In genomic region chr20:36091561-36092423, GRCh38 we compare ENCODE assay signal across 8 cellular contexts.
A peak's percentile ranks its signal among the peaks of the same experiment; 100 is the strongest.
DNase-seq lines count a peak whose midpoint lies in the region; ATAC-seq and TF ChIP-seq lines count a peak whose summit lies in the region.

No MANE protein-coding gene starts in this region.

- H3K4me1 ChIP-seq in SK-N-SH (ENCODE audit: control insufficient read depth in 1 of 2, insufficient read depth in 2 of 2, low read depth in 1 of 2, low read length in 1 of 2), result peaks cover 0 to 4% of the 10 kb centered on the region in 2 experiments; a peak in 1 of 4 replicates

- H3K36me3 ChIP-seq in SK-N-SH (replicated peaks in 1 of 2; ENCODE audit: control insufficient read depth in 1 of 2, insufficient read depth in 2 of 2, low read length in 1 of 2), result no peaks in the 10 kb centered on the region

- H3K36me3 Mint-ChIP-seq in activated T-helper 2 cell treated with anti-CD3 and anti-CD28 coated beads, Interferon-gamma antibody, Interleukin-2, Interleukin-4, amounts not matched to agents 10 μg/mL and 5 μg/mL and 100 μg/mL, durations not matched to agents 14 hours and 24 hours and 36 hours (ENCODE audit: low read depth), result no peaks in the 10 kb centered on the region
- H3K36me3 Mint-ChIP-seq in stimulated activated effector memory CD8-positive, alpha-beta T cell treated with anti-CD3 and anti-CD28 coated beads, Interleukin-12 subunit alpha, Interleukin-12 subunit beta, amount 100 ng/mL, for 72 hours, result no peaks in the 10 kb centered on the region

- no peaks in the 10 kb centered on the region for H3K9me3 Mint-ChIP-seq in activated T-helper 2 cell treated with anti-CD3 and anti-CD28 coated beads, Interferon-gamma antibody, Interleukin-2, Interleukin-4, amounts not matched to agents 10 μg/mL and 5 μg/mL and 100 μg/mL, durations not matched to agents 14 hours and 24 hours and 36 hours
- no peaks in the 10 kb centered on the region for H3K9me3 Mint-ChIP-seq in stimulated activated effector memory CD8-positive, alpha-beta T cell treated with anti-CD3 and anti-CD28 coated beads, Interleukin-12 subunit alpha, Interleukin-12 subunit beta, amount 100 ng/mL, for 72 hours

- H3K9me2 ChIP-seq in SK-N-SH, result no peaks in the 10 kb centered on the region

- H4K20me1 ChIP-seq in SK-N-SH (ENCODE audit: insufficient read depth), result no peaks in the 10 kb centered on the region

- H3K4me1 Mint-ChIP-seq in activated T-helper 2 cell treated with anti-CD3 and anti-CD28 coated beads, Interferon-gamma antibody, Interleukin-2, Interleukin-4, amounts not matched to agents 10 μg/mL and 5 μg/mL and 100 μg/mL, durations not matched to agents 14 hours and 24 hours and 36 hours (ENCODE audit: low read depth), result peaks cover 14% of the 10 kb centered on the region
- H3K4me1 Mint-ChIP-seq in stimulated activated effector memory CD8-positive, alpha-beta T cell treated with anti-CD3 and anti-CD28 coated beads, Interleukin-12 subunit alpha, Interleukin-12 subunit beta, amount 100 ng/mL, for 72 hours, result peaks cover 14% of the 10 kb centered on the region

- POLR2A ChIA-PET in SK-N-SH (lab: Yijun Ruan, JAX), result no interaction called here

- H3K9me3 ChIP-seq in SK-N-SH, result no peaks in the 10 kb centered on the region
- no peaks in the 10 kb centered on the region for H3K9me3 ChIP-seq in iPS-18c (ENCODE audit: control insufficient read depth, insufficient read depth, low read length)

- no peak overlapping the region for H2AFZ ChIP-seq in SK-N-SH (ENCODE audit: low read depth)

- intact Hi-C loops in activated T-helper 2 cell treated with anti-CD3 and anti-CD28 coated beads, Interferon-gamma antibody, Interleukin-2, Interleukin-4, amounts not matched to agents 10 μg/mL and 5 μg/mL and 100 μg/mL, durations not matched to agents 14 hours and 24 hours and 36 hours (cut with micrococcal nuclease), result no loop called here

- H3F3A ChIP-seq in SK-N-SH (replicated peaks; ENCODE audit: insufficient read depth), result peaks cover 6% of the 10 kb centered on the region

- H3K4me2 ChIP-seq in SK-N-SH, result peak overlapping the region; percentile 95; the same call in 1 of the 2 replicates

- no peak overlapping the region for H3K27ac ChIP-seq in SK-N-SH (ENCODE audit: low read depth in 2 of 2, low read length in 1 of 2)

- CTCF ChIA-PET in SK-N-SH (lab: Yijun Ruan, JAX), result interaction anchor here (1.2 to 1.8 kb wide), 3 partner anchors 16 to 99 kb away, joined by 3 to 7 read pairs (median 6); no protein-coding TSS in a partner anchor

- ATAC-seq in SK-N-SH treated with all-trans-retinoic acid at 6 μM for 48 hours (no peak), HG02852 (IDR thresholded peaks at IDR 0.05; ENCODE audit: unreplicated experiment) (no peak)
- no peak for ATAC-seq in stimulated activated effector memory CD8-positive, alpha-beta T cell treated with anti-CD3 and anti-CD28 coated beads, Interleukin-12 subunit alpha, Interleukin-12 subunit beta, amount 100 ng/mL, for 72 hours

- no peak for DNase-seq in SK-N-SH
- DNase-seq in activated T-helper 2 cell treated with anti-CD3 and anti-CD28 coated beads, Interferon-gamma antibody, Interleukin-2, Interleukin-4, amounts not matched to agents 10 μg/mL and 5 μg/mL and 100 μg/mL, durations not matched to agents 14 hours and 24 hours and 36 hours (ENCODE audit: low spot score), result no peak
- DNase-seq in stimulated activated effector memory CD8-positive, alpha-beta T cell treated with anti-CD3 and anti-CD28 coated beads, Interleukin-12 subunit alpha, Interleukin-12 subunit beta, amount 100 ng/mL, for 72 hours (ENCODE audit: low spot score in 2 of 2), result no peak
- no peak for DNase-seq in AG08395 (ENCODE audit: low spot score)
- no peak for DNase-seq in NCI-H146 (lab: John Stamatoyannopoulos, UW)

- H3K27ac Mint-ChIP-seq in activated T-helper 2 cell treated with anti-CD3 and anti-CD28 coated beads, Interferon-gamma antibody, Interleukin-2, Interleukin-4, amounts not matched to agents 10 μg/mL and 5 μg/mL and 100 μg/mL, durations not matched to agents 14 hours and 24 hours and 36 hours, result no peak overlapping the region
- H3K27ac Mint-ChIP-seq in stimulated activated effector memory CD8-positive, alpha-beta T cell treated with anti-CD3 and anti-CD28 coated beads, Interleukin-12 subunit alpha, Interleukin-12 subunit beta, amount 100 ng/mL, for 72 hours, result no peak overlapping the region

- TF ChIP-seq CTCF in SK-N-SH (IDR thresholded peaks at IDR 0.05), result no peak

- H3K9ac ChIP-seq in SK-N-SH, result no peak overlapping the region

- H3K27me3 ChIP-seq in SK-N-SH (ENCODE audit: insufficient read depth), result peaks cover 24% of the 10 kb centered on the region; the same call in 1 of the 2 replicates

- no peak for TF ChIP-seq RAD21 in SK-N-SH (IDR thresholded peaks at IDR 0.05; ENCODE audit: low read length)

- H3K27me3 Mint-ChIP-seq in activated T-helper 2 cell treated with anti-CD3 and anti-CD28 coated beads, Interferon-gamma antibody, Interleukin-2, Interleukin-4, amounts not matched to agents 10 μg/mL and 5 μg/mL and 100 μg/mL, durations not matched to agents 14 hours and 24 hours and 36 hours (ENCODE audit: low read depth), result peaks cover 48% of the 10 kb centered on the region

- H3K4me3 ChIP-seq in SK-N-SH (ENCODE audit: low read depth in 2 of 2, low read length in 1 of 2) (peak overlapping the region; percentile 60 to 70; a peak in 3 of 4 replicates), iPS-18c (ENCODE audit: insufficient read depth, low read depth, low read length) (peak overlapping the region; percentile 50)

- WGBS in SK-N-SH (ENCODE audit: low lambda C conversion rate), result 68% methylated on average over 18 of the region's 47 CpGs

- no peak for TF ChIP-seq EP300 in SK-N-SH (IDR thresholded peaks at IDR 0.05; ENCODE audit: borderline replicate concordance in 1 of 2, low read depth in 1 of 2, low read length in 1 of 2)

- H3K79me2 ChIP-seq in SK-N-SH (ENCODE audit: insufficient read depth), result no peaks in the 10 kb centered on the region

- H3K4me3 Mint-ChIP-seq in activated T-helper 2 cell treated with anti-CD3 and anti-CD28 coated beads, Interferon-gamma antibody, Interleukin-2, Interleukin-4, amounts not matched to agents 10 μg/mL and 5 μg/mL and 100 μg/mL, durations not matched to agents 14 hours and 24 hours and 36 hours (ENCODE audit: low read depth), result peak overlapping the region; percentile 20
- peak overlapping the region; percentile 59 for H3K4me3 Mint-ChIP-seq in stimulated activated effector memory CD8-positive, alpha-beta T cell treated with anti-CD3 and anti-CD28 coated beads, Interleukin-12 subunit alpha, Interleukin-12 subunit beta, amount 100 ng/mL, for 72 hours

TF ChIP-seq in SK-N-SH, 30 proteins besides CTCF, POLR2A, EP300 and RAD21 (continues in another document):
- TF ChIP-seq RCOR1 (IDR thresholded peaks at IDR 0.05; ENCODE audit: low read length) (no peak), TAF1 (IDR thresholded peaks at IDR 0.05; ENCODE audit: borderline replicate concordance, low read depth, low read length) (no peak), FOXM1 (IDR thresholded peaks at IDR 0.05; ENCODE audit: low read depth) (no peak), IRF3 (IDR thresholded peaks at IDR 0.05; ENCODE audit: low read depth, low read length) (no peak), CHD2 (IDR thresholded peaks at IDR 0.05; ENCODE audit: low read length, partially characterized antibody) (no peak)

TF ChIP-seq in SK-N-SH treated with all-trans-retinoic acid at 6 μM for 48 hours, 23 proteins besides CTCF, POLR2A, EP300 and RAD21:
- TF ChIP-seq ISL1 (CRISPR knock-in tag; IDR thresholded peaks at IDR 0.05) (no peak), TSHZ2 (CRISPR knock-in tag; IDR thresholded peaks at IDR 0.05) (no peak), ZFP30 (CRISPR knock-in tag; IDR thresholded peaks at IDR 0.05) (no peak)
